In genomic region chr3:184942735-184943134, GRCh38 we compare ENCODE assay signal across 22 cellular contexts.
"Had no signal": no experiment of that assay in that cellular context is flagged by ENCODE, and none has a peak within 500 bp of the region (broad histone marks: within the 10 kb centered on the region; RNA-seq: fewer than 3 reads in every experiment).

No MANE protein-coding gene starts in this region.

- H3K9me3 Mint-ChIP-seq: activated naive CD8-positive, alpha-beta T cell treated with anti-CD3 and anti-CD28 coated beads for 36 hours; natural killer cell; stimulated activated naive CD8-positive, alpha-beta T cell treated with anti-CD3 and anti-CD28 coated beads, Interleukin-15, Interleukin-2, amounts not matched to agents 100 ng/mL and 50 ng/mL, for 24 hours had no signal

- DNase-seq: activated CD4-positive, alpha-beta T cell treated with anti-CD3 and anti-CD28 coated beads, Interleukin-2, amount 50 U/mL, for 4 hours; activated naive CD8-positive, alpha-beta T cell treated with anti-CD3 and anti-CD28 coated beads for 36 hours; amniotic stem cell; dermis blood vessel endothelial cell; effector memory CD4-positive, alpha-beta T cell; esophagus squamous epithelium; hippocampal formation; left cardiac atrium; natural killer cell; right lobe of liver; small intestine; stimulated activated CD4-positive, alpha-beta T cell treated with anti-CD3 and anti-CD28 coated beads, Interleukin-15, amount 100 ng/mL, for 24 hours; stimulated activated CD4-positive, alpha-beta T cell treated with anti-CD3 and anti-CD28 coated beads, Interleukin-2, amount 100 ng/mL, for 48 hours had no signal

- H3K36me3 ChIP-seq: cardiac muscle cell, right lobe of liver had no signal

- H3K27me3 Mint-ChIP-seq: activated naive CD8-positive, alpha-beta T cell treated with anti-CD3 and anti-CD28 coated beads for 36 hours; stimulated activated naive CD8-positive, alpha-beta T cell treated with anti-CD3 and anti-CD28 coated beads, Interleukin-15, Interleukin-2, amounts not matched to agents 100 ng/mL and 50 ng/mL, for 24 hours had no signal

- H3K27ac ChIP-seq: cardiac muscle cell, esophagus squamous epithelium, neutrophil, parathyroid adenoma, right lobe of liver, tibial nerve, VCaP had no signal

- H3K9me3 ChIP-seq: esophagus squamous epithelium, neutrophil, right lobe of liver, tibial nerve had no signal

- ATAC-seq: left cardiac atrium, natural killer cell, right lobe of liver had no signal

- H3K4me3 ChIP-seq: cardiac muscle cell, esophagus squamous epithelium, right lobe of liver, tibial nerve had no signal

- H3K27me3 ChIP-seq: cardiac muscle cell, esophagus squamous epithelium, neutrophil, right lobe of liver, tibial nerve had no signal

- FAIRE-seq: endothelial cell of umbilical vein, islet of Langerhans, small intestine, urothelium cell line had no signal

- H2AFZ ChIP-seq: parathyroid adenoma had no signal

- H3K9ac ChIP-seq: parathyroid adenoma had no signal

- H3K27ac Mint-ChIP-seq: activated naive CD8-positive, alpha-beta T cell treated with anti-CD3 and anti-CD28 coated beads for 36 hours; natural killer cell; stimulated activated naive CD8-positive, alpha-beta T cell treated with anti-CD3 and anti-CD28 coated beads, Interleukin-15, Interleukin-2, amounts not matched to agents 100 ng/mL and 50 ng/mL, for 24 hours had no signal

- H3K4me1 ChIP-seq: esophagus squamous epithelium, right lobe of liver, tibial nerve had no signal

- H3K4me3 Mint-ChIP-seq: activated naive CD8-positive, alpha-beta T cell treated with anti-CD3 and anti-CD28 coated beads for 36 hours; natural killer cell; stimulated activated naive CD8-positive, alpha-beta T cell treated with anti-CD3 and anti-CD28 coated beads, Interleukin-15, Interleukin-2, amounts not matched to agents 100 ng/mL and 50 ng/mL, for 24 hours had no signal

- H3K4me1 Mint-ChIP-seq: activated naive CD8-positive, alpha-beta T cell treated with anti-CD3 and anti-CD28 coated beads for 36 hours; natural killer cell had no signal

- H3K79me2 ChIP-seq: parathyroid adenoma had no signal
